Comparison of ENCODE assay signal across 11 cellular contexts in genomic region chr19:39083599-39083982, GRCh38. TPM values are rescaled to one million over a fixed set of nuclear protein-coding genes. Genes with fewer than 3 reads are reported as not detected.
DNase-seq lines count a peak whose midpoint lies in the region; ATAC-seq and TF ChIP-seq lines count a peak whose summit lies in the region.
"Had no signal": no experiment of that assay in that cellular context is flagged by ENCODE, and none has a peak within 500 bp of the region (broad histone marks: within the 10 kb centered on the region; RNA-seq: fewer than 3 reads in every experiment).

No MANE protein-coding gene starts in this region.

- H3K36me3 ChIP-seq in iPS-20b (ENCODE audit: insufficient read depth, low read depth, low read length) = no peaks in the 10 kb centered on the region
- H3K36me3 ChIP-seq in thoracic aorta = no peaks in the 10 kb centered on the region

- H3K27me3 Mint-ChIP-seq in activated CD8-positive, alpha-beta memory T cell treated with anti-CD3 and anti-CD28 coated beads, Interleukin-2, amount 10 ng/mL, durations not matched to agents 7 days and 5 days = peaks cover 58% of the 10 kb centered on the region
- H3K27me3 Mint-ChIP-seq in brain = peaks cover 69% of the 10 kb centered on the region
- H3K27me3 Mint-ChIP-seq in CD14-positive monocyte (ENCODE audit: low read depth in 3 of 3) = peaks cover 49 to 68% (median 61%) of the 10 kb centered on the region in 3 donors

- H3K27ac ChIP-seq in iPS-20b (ENCODE audit: low read length) (no peak overlapping the region), thoracic aorta (no peak overlapping the region)

- intact Hi-C loops in CD14-positive monocyte (cut with micrococcal nuclease) = no loop called here

- H3K9me3 ChIP-seq in iPS-20b (ENCODE audit: insufficient read depth, low read depth, low read length) (no peaks in the 10 kb centered on the region), thoracic aorta (no peaks in the 10 kb centered on the region)

- H3K36me3 Mint-ChIP-seq in activated CD8-positive, alpha-beta memory T cell treated with anti-CD3 and anti-CD28 coated beads, Interleukin-2, amount 10 ng/mL, durations not matched to agents 7 days and 5 days = no peaks in the 10 kb centered on the region
- H3K36me3 Mint-ChIP-seq in brain (no peaks in the 10 kb centered on the region), CD14-positive monocyte (no peaks in the 10 kb centered on the region)

- ATAC-seq in activated CD8-positive, alpha-beta memory T cell treated with anti-CD3 and anti-CD28 coated beads, Interleukin-2, amount 10 ng/mL, durations not matched to agents 7 days and 5 days = peak; percentile 23
- no peak for ATAC-seq in thoracic aorta (ENCODE audit: insufficient number of reproducible peaks, low FRiP score, low read depth)

- peaks cover 14% of the 10 kb centered on the region for H3K4me1 Mint-ChIP-seq in activated CD8-positive, alpha-beta memory T cell treated with anti-CD3 and anti-CD28 coated beads, Interleukin-2, amount 10 ng/mL, durations not matched to agents 7 days and 5 days
- H3K4me1 Mint-ChIP-seq in brain (peaks cover 13% of the 10 kb centered on the region), CD14-positive monocyte (peaks cover 6% of the 10 kb centered on the region)

- TF ChIP-seq CTCF in brain (conservative IDR thresholded peaks at IDR 0.05) (no peak), thoracic aorta (IDR thresholded peaks at IDR 0.05) (no peak), CD14-positive monocyte (IDR thresholded peaks at IDR 0.05) (no peak)

- H3K4me1 ChIP-seq in iPS-20b (ENCODE audit: insufficient read depth, low read length) (peaks cover 8% of the 10 kb centered on the region; the same call in 1 of the 2 replicates), thoracic aorta (ENCODE audit: control insufficient read depth in 1 of 2, low read depth in 2 of 2) (peaks cover 7 to 10% of the 10 kb centered on the region in 2 donors)

- no peaks in the 10 kb centered on the region for H3K9me3 Mint-ChIP-seq in activated CD8-positive, alpha-beta memory T cell treated with anti-CD3 and anti-CD28 coated beads, Interleukin-2, amount 10 ng/mL, durations not matched to agents 7 days and 5 days (ENCODE audit: low read depth)
- H3K9me3 Mint-ChIP-seq in brain (peaks cover 0 to 2% (median 0%) of the 10 kb centered on the region in 5 experiments), CD14-positive monocyte (peaks cover 0 to 5% (median 3%) of the 10 kb centered on the region in 7 donors)

- CTCF ChIA-PET in activated CD8-positive, alpha-beta memory T cell treated with anti-CD3 and anti-CD28 coated beads, Interleukin-2, amount 10 ng/mL, durations not matched to agents 7 days and 5 days (lab: Charles Lee) = interaction anchor here (0.8 kb wide), 1 partner anchor 9 kb away, joined by 3 read pairs; no protein-coding TSS in a partner anchor

- H3K27ac Mint-ChIP-seq in activated CD8-positive, alpha-beta memory T cell treated with anti-CD3 and anti-CD28 coated beads, Interleukin-2, amount 10 ng/mL, durations not matched to agents 7 days and 5 days = no peak overlapping the region
- no peak overlapping the region for H3K27ac Mint-ChIP-seq in brain
- no peak overlapping the region for H3K27ac Mint-ChIP-seq in CD14-positive monocyte

- H3K9ac ChIP-seq in iPS-20b (ENCODE audit: low read depth, low read length) = no peak overlapping the region

- peak overlapping the region; percentile 72 for H3K4me3 ChIP-seq in iPS-20b (ENCODE audit: low read length)
- peak overlapping the region; percentile 13 for H3K4me3 ChIP-seq in thoracic aorta

- no peak for DNase-seq in activated CD8-positive, alpha-beta memory T cell treated with anti-CD3 and anti-CD28 coated beads, Interleukin-2, amount 10 ng/mL, durations not matched to agents 7 days and 5 days
- no peak for DNase-seq in activated CD8-positive, alpha-beta memory T cell treated with anti-CD3 and anti-CD28 coated beads for 24 hours
- DNase-seq in thoracic aorta (ENCODE audit: low spot score) (no peak), CD14-positive monocyte (ENCODE audit: low spot score) (no peak), cerebellar nuclear complex (lab: John Stamatoyannopoulos, UW) (no peak), NCI-H2081 treated with DMSO at 0.1 percent for 48 hours (lab: John Stamatoyannopoulos, UW) (no peak)
- DNase-seq: Kasumi-1, NCI-H524 treated with DMSO at 0.1 percent for 48 hours had no signal

- peaks cover 49% of the 10 kb centered on the region for H3K27me3 ChIP-seq in iPS-20b (ENCODE audit: insufficient read depth, low read length)
- H3K27me3 ChIP-seq in thoracic aorta (replicated peaks; ENCODE audit: insufficient read depth) = no peaks in the 10 kb centered on the region

- H3K4me3 Mint-ChIP-seq in activated CD8-positive, alpha-beta memory T cell treated with anti-CD3 and anti-CD28 coated beads, Interleukin-2, amount 10 ng/mL, durations not matched to agents 7 days and 5 days = no peak overlapping the region
- H3K4me3 Mint-ChIP-seq in brain = peak overlapping the region in 3 of 5 experiments; percentile 22 to 66 (median 60)
- H3K4me3 Mint-ChIP-seq in CD14-positive monocyte = no peak overlapping the region

RNA-seq across cellular contexts. Expression of gene ACP7, which starts 0.6 kb away (rescaled TPM):
- total RNA-seq in activated CD8-positive, alpha-beta memory T cell treated with anti-CD3 and anti-CD28 coated beads, Interleukin-2, amount 10 ng/mL, durations not matched to agents 7 days and 5 days = not detected
- polyA plus RNA-seq in brain (ENCODE audit: insufficient read depth, low read depth, low replicate concordance) (1.3 TPM), CD14-positive monocyte (not detected)
- not detected for total RNA-seq in thoracic aorta
- total RNA-seq: fibroblast of villous mesenchyme had no signal

RNA-seq across cellular contexts. Expression of gene PAK4, which starts 42.0 kb away (rescaled TPM):
- total RNA-seq in activated CD8-positive, alpha-beta memory T cell treated with anti-CD3 and anti-CD28 coated beads, Interleukin-2, amount 10 ng/mL, durations not matched to agents 7 days and 5 days = 10 to 100 TPM; 14.6 to 18.4 TPM
- polyA plus RNA-seq in brain (ENCODE audit: insufficient read depth, low read depth, low replicate concordance) (90.2 TPM), CD14-positive monocyte (1 to 10 TPM; 1.3 to 1.5 TPM)
- total RNA-seq in thoracic aorta = 1 to 10 TPM; 7.4 to 8.7 TPM

RNA-seq across cellular contexts. Expression of gene FBXO27, which starts 51.2 kb away (rescaled TPM):
- under 1 TPM in 1 of 2 experiments, not detected in 1; 0.19 TPM for total RNA-seq in activated CD8-positive, alpha-beta memory T cell treated with anti-CD3 and anti-CD28 coated beads, Interleukin-2, amount 10 ng/mL, durations not matched to agents 7 days and 5 days
- 4.9 TPM for polyA plus RNA-seq in brain (ENCODE audit: insufficient read depth, low read depth, low replicate concordance)
- 10 to 100 TPM in 1 of 2 donors, 1 to 10 TPM in 1; 1.5 to 37.6 TPM for total RNA-seq in thoracic aorta
- not detected for polyA plus RNA-seq in CD14-positive monocyte

Comparison
In these comparisons a context has a peak if more than half of its experiments do, and no peak if none do; other contexts are left out.
1. H3K4me3 Mint-ChIP-seq: peak in brain (3 of 5); none in activated CD8-positive, alpha-beta memory T cell treated with anti-CD3 and anti-CD28 coated beads, Interleukin-2, amount 10 ng/mL, durations not matched to agents 7 days and 5 days (single experiment) and CD14-positive monocyte (0 of 2).